Comparison of ENCODE assay signal across 22 cellular contexts in genomic region chr5:95032801-95033200, GRCh38.
A peak's percentile ranks its signal among the peaks of the same experiment; 100 is the strongest.
DNase-seq lines count a peak whose midpoint lies in the region; FAIRE-seq and TF ChIP-seq lines count a peak whose summit lies in the region.
"Had no signal": no experiment of that assay in that cellular context is flagged by ENCODE, and none has a peak within 500 bp of the region (broad histone marks: within the 10 kb centered on the region; RNA-seq: fewer than 3 reads in every experiment).

No MANE protein-coding gene starts in this region.

- DNase-seq in GM18507 (ENCODE audit: extremely low spot score, insufficient read length, low read depth) (no peak), endothelial cell of umbilical vein (ENCODE audit: low read depth, low spot score) (peak; percentile 48), pulmonary artery endothelial cell (ENCODE audit: low read depth, low spot score) (peak; percentile 24), progenitor cell of endocrine pancreas (ENCODE audit: low spot score, unreplicated experiment) (no peak), urothelium cell line (ENCODE audit: low spot score) (no peak)
- DNase-seq: AML-193; Caco-2; Calu3; CD4-positive, alpha-beta T cell; CD8-positive, alpha-beta T cell; DMS53; DMS79; DND-41; EL; GDM1 had no signal

- no peak overlapping the region for H3K9ac ChIP-seq in endothelial cell of umbilical vein (replicated peaks; ENCODE audit: extremely low read depth, insufficient read depth, low read length)
- H3K9ac ChIP-seq: BLaER1 treated with 17β-estradiol and CSF1 and Interleukin-3, amounts not matched to agents 10 nM and 100 nM had no signal

- peaks cover 12% of the 10 kb centered on the region for H3K9me3 Mint-ChIP-seq in progenitor cell of endocrine pancreas (ENCODE audit: low read depth)

- dilution Hi-C loops in endothelial cell of umbilical vein (cut with MboI; ENCODE audit: extremely low pct_ligation_motif_present, low sequenced_read_pairs), result no loop called here

- H3K4me1 Mint-ChIP-seq in progenitor cell of endocrine pancreas (ENCODE audit: low read depth), result no peaks in the 10 kb centered on the region
- H3K4me1 Mint-ChIP-seq: B cell had no signal

- H3K9me3 ChIP-seq in endothelial cell of umbilical vein (replicated peaks; ENCODE audit: control insufficient read depth, insufficient read depth, low read length), result no peaks in the 10 kb centered on the region
- H3K9me3 ChIP-seq: A549 had no signal

- TF ChIP-seq POLR2A in endothelial cell of umbilical vein (IDR thresholded peaks at IDR 0.05; ENCODE audit: low read depth, low read length), result no peak

- H3K27ac Mint-ChIP-seq in progenitor cell of endocrine pancreas, result no peak overlapping the region
- H3K27ac Mint-ChIP-seq: B cell; CD4-positive, alpha-beta T cell; CD8-positive, alpha-beta T cell had no signal

- TF ChIP-seq CTCF in endothelial cell of umbilical vein (IDR thresholded peaks at IDR 0.05; ENCODE audit: extremely low read depth in 1 of 2, insufficient read depth in 1 of 2, low read depth in 1 of 2, low read length in 2 of 2) (no peak), progenitor cell of endocrine pancreas (IDR thresholded peaks at IDR 0.05; ENCODE audit: unreplicated experiment) (no peak)

- H3K27me3 ChIP-seq in endothelial cell of umbilical vein (ENCODE audit: control insufficient read depth in 2 of 2, insufficient read depth in 2 of 2, low read length in 2 of 2), result no peaks in the 10 kb centered on the region
- H3K27me3 ChIP-seq: BLaER1 treated with 17β-estradiol and CSF1 and Interleukin-3, amounts not matched to agents 10 nM and 100 nM had no signal

- no peak overlapping the region for H3K4me3 Mint-ChIP-seq in progenitor cell of endocrine pancreas (ENCODE audit: low read depth)
- H3K4me3 Mint-ChIP-seq: B cell; CD4-positive, alpha-beta T cell; CD8-positive, alpha-beta T cell had no signal

- FAIRE-seq in GM18507 (lab: Jason Lieb, UNC) (peak; percentile 12), endothelial cell of umbilical vein (lab: Jason Lieb, UNC) (peak; percentile 31), urothelium cell line (lab: Jason Lieb, UNC) (no peak)
- FAIRE-seq: A549, GM12878, GM12892 had no signal

- intact Hi-C loops in endothelial cell of umbilical vein (cut with micrococcal nuclease), result loop anchor here (5.0 kb wide), 1 partner anchor 144 kb away; no protein-coding TSS in a partner anchor

- peaks cover 0 to 4% of the 10 kb centered on the region in 2 experiments for H3K36me3 ChIP-seq in endothelial cell of umbilical vein (ENCODE audit: control insufficient read depth in 2 of 2, extremely low read depth in 1 of 2, insufficient read depth in 2 of 2, low read length in 2 of 2)

- H3K27me3 Mint-ChIP-seq in progenitor cell of endocrine pancreas, result no peaks in the 10 kb centered on the region
- H3K27me3 Mint-ChIP-seq: B cell; CD4-positive, alpha-beta T cell had no signal

- H3K36me3 Mint-ChIP-seq in progenitor cell of endocrine pancreas (ENCODE audit: insufficient read depth), result no peaks in the 10 kb centered on the region
- H3K36me3 Mint-ChIP-seq: CD8-positive, alpha-beta T cell had no signal

- H3K79me2 ChIP-seq in endothelial cell of umbilical vein (ENCODE audit: control insufficient read depth, insufficient read depth, low read length), result peaks cover 83% of the 10 kb centered on the region

- no peak overlapping the region for H3K27ac ChIP-seq in endothelial cell of umbilical vein (ENCODE audit: insufficient read depth, low read depth, low read length)
- H3K27ac ChIP-seq: 22Rv1; A549; BLaER1 treated with 17β-estradiol and CSF1 and Interleukin-3, amounts not matched to agents 10 nM and 100 nM; C4-2B had no signal

- H3K9me1 ChIP-seq in endothelial cell of umbilical vein (replicated peaks; ENCODE audit: control insufficient read depth, extremely low read depth, insufficient read depth, low read length), result no peaks in the 10 kb centered on the region

- peaks cover 11% of the 10 kb centered on the region for H4K20me1 ChIP-seq in endothelial cell of umbilical vein (replicated peaks; ENCODE audit: control insufficient read depth, extremely low read depth, insufficient read depth, low read length)

- no peak overlapping the region for H3K4me3 ChIP-seq in endothelial cell of umbilical vein (replicated peaks in 1 of 3; ENCODE audit: insufficient read depth in 1 of 3, low read depth in 1 of 3, low read length in 3 of 3)
- H3K4me3 ChIP-seq: A549; BLaER1 treated with 17β-estradiol and CSF1 and Interleukin-3, amounts not matched to agents 10 nM and 100 nM; GM12878 had no signal

- CTCF ChIA-PET in endothelial cell of umbilical vein (lab: Charles Lee), result interaction anchor here (1.7 kb wide), 1 partner anchor 9 kb away, joined by 7 read pairs; no protein-coding TSS in a partner anchor

- no TSS peak for BruUV-seq in endothelial cell of umbilical vein (replicated peaks; lab: Mats Ljungman, UMichigan)

- no peak overlapping the region for H2AFZ ChIP-seq in endothelial cell of umbilical vein (ENCODE audit: low read depth, low read length)

- peak overlapping the region; percentile 30 for H3K4me2 ChIP-seq in endothelial cell of umbilical vein (ENCODE audit: insufficient read depth, low read length)
- H3K4me2 ChIP-seq: A549; BLaER1 treated with 17β-estradiol and CSF1 and Interleukin-3, amounts not matched to agents 10 nM and 100 nM had no signal

- peaks cover 31% of the 10 kb centered on the region for H3K4me1 ChIP-seq in endothelial cell of umbilical vein (ENCODE audit: control insufficient read depth, extremely low read depth, insufficient read depth, low read length)
- H3K4me1 ChIP-seq: A549, Caco-2 had no signal

- POLR2A ChIA-PET in endothelial cell of umbilical vein (lab: Charles Lee), result no interaction called here

TF ChIP-seq in endothelial cell of umbilical vein, 7 proteins besides CTCF, POLR2A, EP300 and RAD21:
- TF ChIP-seq JUN (IDR thresholded peaks at IDR 0.05; ENCODE audit: borderline replicate concordance, insufficient read depth, insufficient read length, low read depth), result peak; percentile 20
- no peak for TF ChIP-seq MYC (IDR thresholded peaks at IDR 0.05; ENCODE audit: low read depth, low read length)

Comparison
In these comparisons a context has a peak if more than half of its experiments do, and no peak if none do; other contexts are left out.
1. DNase-seq: peak in endothelial cell of umbilical vein (single experiment) and pulmonary artery endothelial cell (single experiment); none in GM18507 (single experiment), progenitor cell of endocrine pancreas (single experiment) and urothelium cell line (single experiment).